Comparison of ENCODE assay signal across 8 cellular contexts in the genomic region with DNA sequence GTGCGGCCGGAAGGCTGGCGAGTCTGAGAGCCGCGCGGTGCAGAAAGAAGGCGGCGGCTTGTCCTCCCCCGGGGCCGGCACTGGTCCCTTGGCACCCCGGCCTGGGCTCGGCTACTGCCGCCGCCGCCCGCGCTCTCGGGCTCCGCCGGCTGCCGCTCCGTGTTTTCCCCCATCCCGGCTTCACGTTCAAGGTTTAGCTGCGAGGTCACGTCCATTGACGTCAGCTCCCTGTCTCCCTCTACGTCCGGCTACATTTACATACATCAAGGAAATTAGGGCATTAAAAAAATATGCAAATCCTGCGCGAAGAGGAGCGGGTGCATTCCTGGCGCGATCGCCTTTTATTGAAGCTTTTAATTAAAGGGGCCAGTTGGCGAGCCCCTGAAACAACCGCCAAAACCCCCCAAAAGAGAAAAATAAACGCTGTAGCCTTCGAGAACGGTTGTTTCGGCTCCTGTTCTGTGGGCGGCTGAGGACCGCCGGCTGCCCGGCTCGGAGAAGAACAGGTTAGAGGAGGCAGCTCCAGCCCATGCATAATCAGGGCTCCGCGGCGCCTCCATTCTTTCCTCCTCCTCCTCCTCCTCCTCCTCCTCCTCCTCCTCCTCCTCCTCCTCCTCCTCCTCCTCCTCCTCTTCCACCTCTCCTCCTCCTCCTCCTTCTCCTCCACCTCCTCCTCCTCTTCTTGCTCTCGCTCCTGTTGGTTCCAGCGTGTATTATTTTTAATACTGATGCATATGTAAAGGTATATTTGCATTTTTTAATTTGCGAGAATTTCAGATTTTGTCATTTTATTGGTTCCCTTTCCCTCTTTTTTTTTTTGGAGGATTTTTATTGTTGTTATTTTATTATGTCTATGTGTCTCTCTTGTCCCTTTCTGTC.
DNase-seq lines count a peak whose midpoint lies in the region; ATAC-seq lines count a peak whose summit lies in the region.

No MANE protein-coding gene starts in this region.

- peak overlapping the region; percentile 80 for H3K4me3 Mint-ChIP-seq in natural killer cell treated with Interleukin-12 subunit alpha and Interleukin-12 subunit beta and Interleukin-15 and Interleukin-18, amount 100 ng/mL, for 72 hours

- no peaks in the 10 kb centered on the region for H3K9me2 ChIP-seq in GM23248 (ENCODE audit: insufficient read depth)

- peak; percentile 41 to 70 for ATAC-seq in natural killer cell treated with Interleukin-12 subunit alpha and Interleukin-12 subunit beta and Interleukin-15 and Interleukin-18, amount 100 ng/mL, for 72 hours

- peaks cover 25% of the 10 kb centered on the region for H3K36me3 Mint-ChIP-seq in natural killer cell treated with Interleukin-12 subunit alpha and Interleukin-12 subunit beta and Interleukin-15 and Interleukin-18, amount 100 ng/mL, for 72 hours

- peak overlapping the region; percentile 76 for H3K4me2 ChIP-seq in GM23248 (ENCODE audit: unreplicated experiment)

- no peaks in the 10 kb centered on the region for H3K36me3 ChIP-seq in GM23248 (ENCODE audit: low read depth)
- no peaks in the 10 kb centered on the region for H3K36me3 ChIP-seq in esophagus (ENCODE audit: control insufficient read depth in 2 of 2, insufficient read depth in 2 of 2, low read length in 1 of 2)

- H3K9ac ChIP-seq in GM23248: no peak overlapping the region

- H4K20me1 ChIP-seq in GM23248 (ENCODE audit: insufficient read depth): no peaks in the 10 kb centered on the region

- peaks cover 3% of the 10 kb centered on the region for H3K9me3 Mint-ChIP-seq in natural killer cell treated with Interleukin-12 subunit alpha and Interleukin-12 subunit beta and Interleukin-15 and Interleukin-18, amount 100 ng/mL, for 72 hours

- peak overlapping the region; percentile 68 for H3K4me3 ChIP-seq in GM23248
- H3K4me3 ChIP-seq in esophagus (ENCODE audit: low read depth in 1 of 2, low read length in 2 of 2): peak overlapping the region; percentile 18 to 43

- WGBS in GM23248 (ENCODE audit: low coverage in 1 of 2, low lambda C conversion rate in 2 of 2, missing lambda C conversion rate in 2 of 2), 2 experiments: 2 to 4% methylated on average over 43 to 52 of the region's 52 CpGs
- 3% methylated on average over 47 to 52 of the region's 52 CpGs for WGBS in esophagus, 2 donors

- peaks cover 56 to 83% of the 10 kb centered on the region in 2 donors for H3K27me3 Mint-ChIP-seq in natural killer cell treated with Interleukin-12 subunit alpha and Interleukin-12 subunit beta and Interleukin-15 and Interleukin-18, amount 100 ng/mL, for 72 hours

- H3K4me1 ChIP-seq in GM23248 (ENCODE audit: insufficient read depth): no peaks in the 10 kb centered on the region
- H3K4me1 ChIP-seq in esophagus (ENCODE audit: control insufficient read depth in 2 of 2, insufficient read depth in 2 of 2, low read length in 1 of 2): peaks cover 9 to 16% of the 10 kb centered on the region in 2 donors

- peaks cover 94% of the 10 kb centered on the region for H3K27me3 ChIP-seq in GM23248 (replicated peaks; ENCODE audit: insufficient read depth)
- H3K27me3 ChIP-seq in esophagus (ENCODE audit: control insufficient read depth in 1 of 2, insufficient read depth in 2 of 2, low read length in 2 of 2): peaks cover 11 to 70% of the 10 kb centered on the region in 2 donors

- peak overlapping the region in 1 of 2 donors; percentile 71 for H3K27ac Mint-ChIP-seq in natural killer cell treated with Interleukin-12 subunit alpha and Interleukin-12 subunit beta and Interleukin-15 and Interleukin-18, amount 100 ng/mL, for 72 hours

- H3K9me3 ChIP-seq in GM23248 (ENCODE audit: low read depth) (no peaks in the 10 kb centered on the region), esophagus (ENCODE audit: control insufficient read depth in 2 of 2, insufficient read depth in 1 of 2, low read depth in 1 of 2, low read length in 1 of 2) (peaks cover 6 to 22% of the 10 kb centered on the region in 2 donors)

- in situ Hi-C loops in GM23248 (cut with MboI): loop anchor here (25.0 kb wide), 1 partner anchor 539 kb away; no protein-coding TSS in a partner anchor

- no peak overlapping the region for H3K27ac ChIP-seq in GM23248
- H3K27ac ChIP-seq in esophagus (ENCODE audit: low read depth in 2 of 2, low read length in 1 of 2): no peak overlapping the region

- no peaks in the 10 kb centered on the region for H3F3A ChIP-seq in GM23248 (ENCODE audit: insufficient read depth)

- no peaks in the 10 kb centered on the region for H3K79me2 ChIP-seq in GM23248 (ENCODE audit: insufficient read depth)

- peaks cover 26 to 27% of the 10 kb centered on the region in 2 donors for H3K4me1 Mint-ChIP-seq in natural killer cell treated with Interleukin-12 subunit alpha and Interleukin-12 subunit beta and Interleukin-15 and Interleukin-18, amount 100 ng/mL, for 72 hours (ENCODE audit: low read depth in 2 of 2)

- H2AFZ ChIP-seq in GM23248: peak overlapping the region; percentile 78

- DNase-seq in GM03348 (ENCODE audit: low spot score): peak; percentile 40
- peak; percentile 63 for DNase-seq in GM23248
- peak; percentile 64 for DNase-seq in MV-4-11 (lab: John Stamatoyannopoulos, UW)
- DNase-seq in SW 1271 (lab: John Stamatoyannopoulos, UW): peak; percentile 83 to 94
- no peak for DNase-seq in natural killer cell treated with Interleukin-12 subunit alpha and Interleukin-12 subunit beta and Interleukin-15 and Interleukin-18, amount 100 ng/mL, for 72 hours (ENCODE audit: low spot score)
- no peak for DNase-seq in dedifferentiated amniotic fluid mesenchymal stem cell (ENCODE audit: extremely low spot score)
- no peak for DNase-seq in NCI-H1436 treated with DMSO at 0.1 percent for 48 hours (lab: John Stamatoyannopoulos, UW)

Comparison
In these comparisons a context has a peak if more than half of its experiments do, and no peak if none do; other contexts are left out.
1. DNase-seq: peak in GM03348 (single experiment), GM23248 (single experiment), MV-4-11 (single experiment) and SW 1271 (2 of 2); none in natural killer cell treated with Interleukin-12 subunit alpha and Interleukin-12 subunit beta and Interleukin-15 and Interleukin-18, amount 100 ng/mL, for 72 hours (single experiment), dedifferentiated amniotic fluid mesenchymal stem cell (single experiment) and NCI-H1436 treated with DMSO at 0.1 percent for 48 hours (single experiment).